In the genomic region with DNA sequence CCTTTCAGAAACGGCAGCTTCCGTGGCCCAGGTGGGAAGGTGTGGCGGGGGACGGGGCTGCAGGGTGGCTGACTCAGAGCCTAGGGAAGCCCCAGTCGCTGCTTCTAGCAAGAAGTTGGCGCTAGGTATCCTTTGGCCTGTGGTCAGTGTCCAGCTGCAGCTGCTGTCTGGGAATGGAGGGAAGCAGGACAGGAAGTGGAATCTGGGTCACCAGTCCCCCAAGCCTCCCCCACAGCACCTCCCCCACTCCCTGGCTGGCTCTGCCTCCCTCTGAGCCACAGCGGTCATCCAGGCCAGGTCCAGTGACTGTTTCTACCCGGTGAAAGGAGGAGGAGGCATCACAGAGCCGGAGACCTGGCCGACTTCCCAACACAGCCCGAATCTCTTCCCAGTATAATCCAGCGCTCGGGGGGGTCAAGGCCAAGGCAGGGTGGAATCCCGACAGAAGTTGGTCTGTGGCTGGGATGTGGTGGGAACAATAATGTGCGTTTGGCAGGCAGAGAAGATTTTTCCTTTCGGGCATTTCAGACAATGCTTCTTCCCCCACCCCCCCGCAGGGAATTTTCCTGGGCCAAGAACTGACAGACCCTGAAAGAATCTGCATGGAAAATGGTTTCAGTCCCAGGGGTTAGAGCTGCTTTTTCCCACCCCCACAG, we compare ENCODE assay signal across 10 cellular contexts. TPM values are rescaled to one million over a fixed set of nuclear protein-coding genes. Genes with fewer than 3 reads are reported as not detected.
DNase-seq lines count a peak whose midpoint lies in the region; ATAC-seq and TF ChIP-seq lines count a peak whose summit lies in the region.
"Had no signal": no experiment of that assay in that cellular context is flagged by ENCODE, and none has a peak within 500 bp of the region (broad histone marks: within the 10 kb centered on the region; RNA-seq: fewer than 3 reads in every experiment).

No MANE protein-coding gene starts in this region.

- no peaks in the 10 kb centered on the region for H3K9me3 Mint-ChIP-seq in neural progenitor cell
- H3K9me3 Mint-ChIP-seq in activated CD8-positive, alpha-beta memory T cell treated with anti-CD3 and anti-CD28 coated beads, Interleukin-2, amount 10 ng/mL, durations not matched to agents 7 days and 5 days (ENCODE audit: low read depth), result no peaks in the 10 kb centered on the region

- H2AFZ ChIP-seq in SK-N-SH (ENCODE audit: low read depth) (peak overlapping the region; percentile 16; the same call in 1 of the 2 replicates), neural progenitor cell (replicated peaks) (no peak overlapping the region)

- peaks cover 39% of the 10 kb centered on the region for H3K4me1 Mint-ChIP-seq in neural progenitor cell
- no peaks in the 10 kb centered on the region for H3K4me1 Mint-ChIP-seq in activated CD8-positive, alpha-beta memory T cell treated with anti-CD3 and anti-CD28 coated beads, Interleukin-2, amount 10 ng/mL, durations not matched to agents 7 days and 5 days

- CTCF ChIA-PET in SK-N-SH (lab: Yijun Ruan, JAX), result interaction anchor here (1.0 to 3.8 kb wide), 13 partner anchors 11 to 98 kb away, joined by 3 to 25 read pairs (median 6); no protein-coding TSS in a partner anchor
- CTCF ChIA-PET in activated CD8-positive, alpha-beta memory T cell treated with anti-CD3 and anti-CD28 coated beads, Interleukin-2, amount 10 ng/mL, durations not matched to agents 7 days and 5 days (lab: Charles Lee), result no interaction called here

- H3K27ac Mint-ChIP-seq in neural progenitor cell, result peak overlapping the region; percentile 43
- no peak overlapping the region for H3K27ac Mint-ChIP-seq in activated CD8-positive, alpha-beta memory T cell treated with anti-CD3 and anti-CD28 coated beads, Interleukin-2, amount 10 ng/mL, durations not matched to agents 7 days and 5 days

- WGBS in SK-N-SH (ENCODE audit: low lambda C conversion rate), result 14% methylated on average over 11 of the region's 17 CpGs

- H3K4me1 ChIP-seq in SK-N-SH (ENCODE audit: control insufficient read depth in 1 of 2, insufficient read depth in 2 of 2, low read depth in 1 of 2, low read length in 1 of 2) (peaks cover 12 to 59% of the 10 kb centered on the region in 2 experiments; a peak in 3 of 4 replicates), neural progenitor cell (peaks cover 16% of the 10 kb centered on the region)

- H3K4me3 ChIP-seq in SK-N-SH (ENCODE audit: low read depth in 2 of 2, low read length in 1 of 2), result peak overlapping the region in 1 of 2 experiments; percentile 15; a peak in 1 of 4 replicates
- no peak overlapping the region for H3K4me3 ChIP-seq in neural progenitor cell
- H3K4me3 ChIP-seq: BLaER1 had no signal

- no peaks in the 10 kb centered on the region for H3K79me2 ChIP-seq in SK-N-SH (ENCODE audit: insufficient read depth)
- no peaks in the 10 kb centered on the region for H3K79me2 ChIP-seq in neural progenitor cell (ENCODE audit: low read depth)

- no peak for ATAC-seq in activated CD8-positive, alpha-beta memory T cell treated with anti-CD3 and anti-CD28 coated beads, Interleukin-2, amount 10 ng/mL, durations not matched to agents 7 days and 5 days
- ATAC-seq in GM18517 (IDR thresholded peaks at IDR 0.05; ENCODE audit: unreplicated experiment), result no peak

- TF ChIP-seq RAD21 in SK-N-SH (IDR thresholded peaks at IDR 0.05; ENCODE audit: low read length), result peak; percentile 41

- H3K27me3 Mint-ChIP-seq in neural progenitor cell (ENCODE audit: insufficient read depth, low read depth), result peaks cover 18% of the 10 kb centered on the region
- peaks cover 12% of the 10 kb centered on the region for H3K27me3 Mint-ChIP-seq in activated CD8-positive, alpha-beta memory T cell treated with anti-CD3 and anti-CD28 coated beads, Interleukin-2, amount 10 ng/mL, durations not matched to agents 7 days and 5 days

- H3K4me3 Mint-ChIP-seq in neural progenitor cell, result no peak overlapping the region
- H3K4me3 Mint-ChIP-seq in activated CD8-positive, alpha-beta memory T cell treated with anti-CD3 and anti-CD28 coated beads, Interleukin-2, amount 10 ng/mL, durations not matched to agents 7 days and 5 days, result no peak overlapping the region

- peak; percentile 39 for DNase-seq in ACHN
- peak; percentile 88 for DNase-seq in SK-N-SH
- DNase-seq in foreskin melanocyte, result peak; percentile 30
- DNase-seq in neural progenitor cell (ENCODE audit: low spot score), result no peak
- no peak for DNase-seq in GM10266 (ENCODE audit: extremely low spot score)
- no peak for DNase-seq in activated CD8-positive, alpha-beta memory T cell treated with anti-CD3 and anti-CD28 coated beads, Interleukin-2, amount 10 ng/mL, durations not matched to agents 7 days and 5 days
- DNase-seq in epidermal melanocyte (ENCODE audit: insufficient read length, low spot score), result no peak
- DNase-seq: NCI-H1092 had no signal

- H3K27me3 ChIP-seq in SK-N-SH (ENCODE audit: insufficient read depth) (peaks cover 8% of the 10 kb centered on the region; the same call in 1 of the 2 replicates), neural progenitor cell (no peaks in the 10 kb centered on the region)
- H3K27me3 ChIP-seq: BLaER1 had no signal

- peak overlapping the region; percentile 52 for H3K4me2 ChIP-seq in SK-N-SH
- H3K4me2 ChIP-seq in neural progenitor cell, result no peak overlapping the region

- H3K36me3 Mint-ChIP-seq in neural progenitor cell, result no peaks in the 10 kb centered on the region
- H3K36me3 Mint-ChIP-seq in activated CD8-positive, alpha-beta memory T cell treated with anti-CD3 and anti-CD28 coated beads, Interleukin-2, amount 10 ng/mL, durations not matched to agents 7 days and 5 days, result no peaks in the 10 kb centered on the region

- H3K27ac ChIP-seq in SK-N-SH (ENCODE audit: low read depth in 2 of 2, low read length in 1 of 2) (peak overlapping the region; percentile 79 to 96), neural progenitor cell (no peak overlapping the region)

- no peaks in the 10 kb centered on the region for H3K9me3 ChIP-seq in SK-N-SH
- H3K9me3 ChIP-seq in neural progenitor cell (ENCODE audit: low read depth), result no peaks in the 10 kb centered on the region
- H3K9me3 ChIP-seq: BLaER1 had no signal

- TF ChIP-seq CTCF in SK-N-SH (IDR thresholded peaks at IDR 0.05), result no peak
- no peak for TF ChIP-seq CTCF in neural progenitor cell (IDR thresholded peaks at IDR 0.05)
- no peak for TF ChIP-seq CTCF in GM10266 (IDR thresholded peaks at IDR 0.05; ENCODE audit: control insufficient read depth, insufficient read depth, low read depth, missing control alignments)

- H3K36me3 ChIP-seq in SK-N-SH (replicated peaks in 1 of 2; ENCODE audit: control insufficient read depth in 1 of 2, insufficient read depth in 2 of 2, low read length in 1 of 2) (no peaks in the 10 kb centered on the region), neural progenitor cell (no peaks in the 10 kb centered on the region)
- H3K36me3 ChIP-seq: BLaER1 had no signal

- H3F3A ChIP-seq in SK-N-SH (replicated peaks; ENCODE audit: insufficient read depth) (peaks cover 7% of the 10 kb centered on the region), neural progenitor cell (ENCODE audit: low read depth) (no peaks in the 10 kb centered on the region)

- in situ Hi-C loops in ACHN (cut with HindIII; ENCODE audit: low pct_ligation_motif_present, low pct_unique_long_range_greater_than_20kb, low sequenced_read_pairs), result no loop called here

- H4K20me1 ChIP-seq in SK-N-SH (ENCODE audit: insufficient read depth), result no peaks in the 10 kb centered on the region
- no peaks in the 10 kb centered on the region for H4K20me1 ChIP-seq in neural progenitor cell (ENCODE audit: low read depth)
- H4K20me1 ChIP-seq: BLaER1 had no signal

- POLR2A ChIA-PET in SK-N-SH (lab: Yijun Ruan, JAX), result interaction anchor here (1.0 to 3.6 kb wide), 6 partner anchors 10 to 84 kb away, joined by 3 to 53 read pairs (median 8); partner anchors contain the start of gene C11orf96

- H3K9me2 ChIP-seq in SK-N-SH, result no peaks in the 10 kb centered on the region

- peak; percentile 45 to 80; a peak in 3 of 4 replicates for TF ChIP-seq EP300 in SK-N-SH (IDR thresholded peaks at IDR 0.05; ENCODE audit: borderline replicate concordance in 1 of 2, low read depth in 1 of 2, low read length in 1 of 2)

- H3K9ac ChIP-seq in SK-N-SH (no peak overlapping the region; the same call in 1 of the 2 replicates), neural progenitor cell (no peak overlapping the region)
- H3K9ac ChIP-seq: BLaER1 had no signal

TF ChIP-seq in SK-N-SH, 30 proteins besides CTCF, POLR2A, EP300 and RAD21 (continues in another document):
- TF ChIP-seq, protein P1, sequence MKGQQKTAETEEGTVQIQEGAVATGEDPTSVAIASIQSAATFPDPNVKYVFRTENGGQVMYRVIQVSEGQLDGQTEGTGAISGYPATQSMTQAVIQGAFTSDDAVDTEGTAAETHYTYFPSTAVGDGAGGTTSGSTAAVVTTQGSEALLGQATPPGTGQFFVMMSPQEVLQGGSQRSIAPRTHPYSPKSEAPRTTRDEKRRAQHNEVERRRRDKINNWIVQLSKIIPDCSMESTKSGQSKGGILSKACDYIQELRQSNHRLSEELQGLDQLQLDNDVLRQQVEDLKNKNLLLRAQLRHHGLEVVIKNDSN (IDR thresholded peaks at IDR 0.05; ENCODE audit: borderline replicate concordance, low read depth), result no peak
- TF ChIP-seq NRF1 (IDR thresholded peaks at IDR 0.05; ENCODE audit: low read depth, low read length) (no peak), SIN3A (IDR thresholded peaks at IDR 0.05; ENCODE audit: borderline replicate concordance, low read depth, low read length) (no peak), FOXM1 (IDR thresholded peaks at IDR 0.05; ENCODE audit: low read depth) (no peak), POLR2AphosphoS5 (IDR thresholded peaks at IDR 0.05; ENCODE audit: low read depth, low read length) (no peak)
- TF ChIP-seq, protein P2, sequence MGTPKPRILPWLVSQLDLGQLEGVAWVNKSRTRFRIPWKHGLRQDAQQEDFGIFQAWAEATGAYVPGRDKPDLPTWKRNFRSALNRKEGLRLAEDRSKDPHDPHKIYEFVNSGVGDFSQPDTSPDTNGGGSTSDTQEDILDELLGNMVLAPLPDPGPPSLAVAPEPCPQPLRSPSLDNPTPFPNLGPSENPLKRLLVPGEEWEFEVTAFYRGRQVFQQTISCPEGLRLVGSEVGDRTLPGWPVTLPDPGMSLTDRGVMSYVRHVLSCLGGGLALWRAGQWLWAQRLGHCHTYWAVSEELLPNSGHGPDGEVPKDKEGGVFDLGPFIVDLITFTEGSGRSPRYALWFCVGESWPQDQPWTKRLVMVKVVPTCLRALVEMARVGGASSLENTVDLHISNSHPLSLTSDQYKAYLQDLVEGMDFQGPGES (IDR thresholded peaks at IDR 0.05; ENCODE audit: low read depth, low read length), result no peak

RNA-seq across cellular contexts. Expression of gene C11orf96, which starts 45.1 kb away (rescaled TPM):
- 11.1 and 18.0 TPM in 2 replicates for polyA plus RNA-seq in SK-N-SH (2012; rRNA removed)
- polyA plus RNA-seq in SK-N-SH (2012; cell fraction: cytosol; rRNA removed), result 14.6 and 28.5 TPM in 2 replicates
- polyA plus RNA-seq in SK-N-SH (2012; cell fraction: nucleus; rRNA removed), result 20.2 and 38.7 TPM in 2 replicates
- total RNA-seq in neural progenitor cell (ENCODE audit: low replicate concordance), result 0.32 and 5.4 TPM in 2 replicates
- under 1 TPM; 0.19 to 0.79 TPM for total RNA-seq in activated CD8-positive, alpha-beta memory T cell treated with anti-CD3 and anti-CD28 coated beads, Interleukin-2, amount 10 ng/mL, durations not matched to agents 7 days and 5 days

Comparison
In these comparisons a context has a peak if more than half of its experiments do, and no peak if none do; other contexts are left out.
1. DNase-seq: peak in ACHN (single experiment), SK-N-SH (single experiment) and foreskin melanocyte (single experiment); none in neural progenitor cell (single experiment), GM10266 (single experiment), activated CD8-positive, alpha-beta memory T cell treated with anti-CD3 and anti-CD28 coated beads, Interleukin-2, amount 10 ng/mL, durations not matched to agents 7 days and 5 days (single experiment) and epidermal melanocyte (single experiment).